Comparison of ENCODE assay signal across 16 cellular contexts in the genomic region with DNA sequence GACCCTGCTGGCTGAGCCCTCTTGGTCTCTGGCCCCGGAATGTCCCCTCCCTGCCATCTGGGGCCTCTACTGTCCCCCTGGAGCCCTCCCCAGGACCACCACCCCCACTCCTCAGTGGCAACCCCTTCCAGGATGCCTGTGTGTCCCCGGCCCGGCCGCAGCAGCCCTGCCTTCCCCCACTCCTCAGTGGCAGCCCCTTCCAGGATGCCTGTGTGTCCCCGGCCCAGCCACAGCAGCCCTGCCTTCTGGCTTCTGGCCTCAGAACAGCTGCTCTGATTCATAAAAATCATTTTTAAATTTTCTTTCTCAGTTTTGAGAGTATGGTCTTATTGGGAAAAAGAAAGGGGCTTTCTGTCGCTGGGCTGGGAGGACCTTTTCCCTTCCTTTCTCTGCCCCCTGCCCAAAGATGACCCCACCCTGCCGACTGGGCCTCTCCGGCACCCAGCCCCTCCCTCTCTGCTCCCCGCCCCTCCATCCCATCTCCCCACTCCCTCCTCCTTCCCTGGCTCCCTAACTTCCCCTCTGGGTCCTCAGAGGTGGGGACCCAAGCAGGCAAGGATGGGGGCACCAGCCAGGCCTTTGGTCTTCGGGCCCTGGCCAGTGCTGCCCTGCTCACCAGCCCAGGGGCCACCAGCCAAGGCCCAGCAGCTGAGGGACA. TPM values are rescaled to one million over a fixed set of nuclear protein-coding genes. Genes with fewer than 3 reads are reported as not detected.
DNase-seq lines count a peak whose midpoint lies in the region; ATAC-seq and TF ChIP-seq lines count a peak whose summit lies in the region.
"Had no signal": no experiment of that assay in that cellular context is flagged by ENCODE, and none has a peak within 500 bp of the region (broad histone marks: within the 10 kb centered on the region; RNA-seq: fewer than 3 reads in every experiment).

No MANE protein-coding gene starts in this region.

- H4K12ac ChIP-seq in trophoblast cell (ENCODE audit: low read depth, low read length): no peak overlapping the region

- no peak overlapping the region for H2BK120ac ChIP-seq in trophoblast cell (ENCODE audit: insufficient read depth, low read length, poor library complexity)

- H3K4me1 ChIP-seq in gastroesophageal sphincter (peaks cover 0 to 68% (median 20%) of the 10 kb centered on the region in 3 donors), ovary (ENCODE audit: insufficient read depth) (peaks cover 8% of the 10 kb centered on the region), tibial nerve (peaks cover 6 to 78% (median 41%) of the 10 kb centered on the region in 4 donors), trophoblast cell (ENCODE audit: control insufficient read depth in 1 of 2, insufficient read depth in 2 of 2, low read length in 2 of 2) (peaks cover 2% of the 10 kb centered on the region in 2 experiments)

- H3K9ac ChIP-seq in trophoblast cell (ENCODE audit: low read length): no peak overlapping the region
- H3K9ac ChIP-seq: KMS-11 had no signal

- H3K79me1 ChIP-seq in trophoblast cell (ENCODE audit: low read length): no peaks in the 10 kb centered on the region

- H3K4me2 ChIP-seq in trophoblast cell (ENCODE audit: low read length): no peak overlapping the region
- H3K4me2 ChIP-seq: KMS-11 had no signal

- no peak for TF ChIP-seq EP300 in gastroesophageal sphincter (IDR thresholded peaks at IDR 0.05)
- TF ChIP-seq EP300 in ovary (IDR thresholded peaks at IDR 0.05): no peak
- no peak for TF ChIP-seq EP300 in tibial nerve (IDR thresholded peaks at IDR 0.05)

- no peak overlapping the region for H3K4ac ChIP-seq in trophoblast cell (ENCODE audit: low read depth, low read length)

- POLR2A ChIA-PET in RWPE1 (lab: Yijun Ruan, JAX; ENCODE audit: low non-redundant PET): no interaction called here

- intact Hi-C loops in ovary (cut with DNase I): no loop called here

- H3K23ac ChIP-seq in trophoblast cell (ENCODE audit: low read length): no peak overlapping the region

- H3K14ac ChIP-seq in trophoblast cell (ENCODE audit: low read length): no peak overlapping the region

- H3K4me3 ChIP-seq in gastroesophageal sphincter (no peak overlapping the region), ovary (no peak overlapping the region), tibial nerve (no peak overlapping the region), trophoblast cell (ENCODE audit: low read depth, low read length) (no peak overlapping the region)
- H3K4me3 ChIP-seq: cardiac muscle cell had no signal

- CTCF ChIA-PET in RWPE1 (lab: Yijun Ruan, JAX): interaction anchor here (0.6 to 0.9 kb wide), 2 partner anchors 26 to 1056 kb away, joined by 4 to 7 read pairs; no protein-coding TSS in a partner anchor

- peaks cover 0 to 6% of the 10 kb centered on the region in 2 donors for H3K36me3 ChIP-seq in gastroesophageal sphincter
- no peaks in the 10 kb centered on the region for H3K36me3 ChIP-seq in ovary
- no peaks in the 10 kb centered on the region for H3K36me3 ChIP-seq in tibial nerve
- H3K36me3 ChIP-seq in trophoblast cell (ENCODE audit: control insufficient read depth in 1 of 2, insufficient read depth in 2 of 2, low read length in 2 of 2): no peaks in the 10 kb centered on the region
- H3K36me3 ChIP-seq: cardiac muscle cell had no signal

- H3K9me3 ChIP-seq in gastroesophageal sphincter: no peaks in the 10 kb centered on the region
- H3K9me3 ChIP-seq in ovary: no peaks in the 10 kb centered on the region
- H3K9me3 ChIP-seq in tibial nerve: no peaks in the 10 kb centered on the region
- no peaks in the 10 kb centered on the region for H3K9me3 ChIP-seq in trophoblast cell (ENCODE audit: insufficient read depth, low read depth, low read length)

- 62% methylated on average over 8 of the region's 10 CpGs; no CpG with 5 or more reads in 1 of the 2 donors for WGBS in gastroesophageal sphincter (ENCODE audit: low coverage in 1 of 2), 2 donors
- WGBS in ovary, 3 donors: 47 to 56% (median 47%) methylated on average over 10 of the region's 10 CpGs
- 33 to 41% methylated on average over 10 of the region's 10 CpGs for WGBS in tibial nerve, 2 donors
- no CpG with 5 or more reads among the region's 10 CpGs for WGBS in trophoblast cell (ENCODE audit: extremely low coverage, insufficient coverage, insufficient read length)

- no peak for TF ChIP-seq POLR2A in gastroesophageal sphincter (IDR thresholded peaks at IDR 0.05)
- no peak for TF ChIP-seq POLR2A in ovary (IDR thresholded peaks at IDR 0.05)
- TF ChIP-seq POLR2A in tibial nerve (IDR thresholded peaks at IDR 0.05): no peak

- no peak overlapping the region for H4K91ac ChIP-seq in trophoblast cell (ENCODE audit: low read depth, low read length)

- DNase-seq in RWPE1 (ENCODE audit: low spot score) (no peak), ovary (no peak), tibial nerve (ENCODE audit: low spot score in 2 of 2) (no peak), SIG-M5 treated with dmso at 0.1 percent for 504 hours (lab: John Stamatoyannopoulos, UW; ENCODE audit: unreplicated experiment) (no peak), AG20443 (ENCODE audit: low spot score) (no peak), trophoblast cell (no peak)
- DNase-seq: activated CD4-positive, alpha-beta T cell treated with anti-CD3 and anti-CD28 coated beads, Interleukin-2, amount 50 U/mL, for 1 hour; activated naive CD8-positive, alpha-beta T cell treated with anti-CD3 and anti-CD28 coated beads for 36 hours; activated T-cell treated with anti-CD3 and anti-CD28 coated beads, Interleukin-2, amount 50 U/mL, for 4 hours; NCI-H1436 treated with DMSO at 0.1 percent for 48 hours; NCI-H446 had no signal

- H2BK12ac ChIP-seq in trophoblast cell (ENCODE audit: low read length): no peak overlapping the region

- no peak overlapping the region for H3K18ac ChIP-seq in trophoblast cell (ENCODE audit: low read length)

- H3K27ac ChIP-seq in RWPE1 (peak overlapping the region; percentile 67), gastroesophageal sphincter (peak overlapping the region in 3 of 4 donors; percentile 70 to 79 (median 78)), ovary (peak overlapping the region; percentile 64 to 82), tibial nerve (peak overlapping the region; percentile 64 to 95 (median 86)), trophoblast cell (ENCODE audit: low read depth, low read length) (no peak overlapping the region)
- H3K27ac ChIP-seq: cardiac muscle cell, KMS-11 had no signal

- no peak for TF ChIP-seq CTCF in RWPE1 (conservative IDR thresholded peaks at IDR 0.05; ENCODE audit: low read depth)
- no peak for TF ChIP-seq CTCF in gastroesophageal sphincter (IDR thresholded peaks at IDR 0.05)
- TF ChIP-seq CTCF in ovary (IDR thresholded peaks at IDR 0.05): no peak
- no peak for TF ChIP-seq CTCF in tibial nerve (IDR thresholded peaks at IDR 0.05)

- no peak overlapping the region for H2AFZ ChIP-seq in trophoblast cell (ENCODE audit: insufficient read depth, low read length, poor library complexity)

- no peaks in the 10 kb centered on the region for H3K79me2 ChIP-seq in trophoblast cell (ENCODE audit: control insufficient read depth, insufficient read depth, low read length, poor library complexity)

- H2AK5ac ChIP-seq in trophoblast cell (ENCODE audit: low read length): no peak overlapping the region

- no peaks in the 10 kb centered on the region for H3K27me3 ChIP-seq in gastroesophageal sphincter
- H3K27me3 ChIP-seq in ovary: no peaks in the 10 kb centered on the region
- H3K27me3 ChIP-seq in tibial nerve: no peaks in the 10 kb centered on the region
- no peaks in the 10 kb centered on the region for H3K27me3 ChIP-seq in trophoblast cell (ENCODE audit: insufficient read depth, low read length)
- H3K27me3 ChIP-seq: cardiac muscle cell had no signal

- peak; percentile 2 for ATAC-seq in gastroesophageal sphincter
- ATAC-seq in HG02763 (IDR thresholded peaks at IDR 0.05; ENCODE audit: unreplicated experiment): no peak
- ATAC-seq: activated T-cell treated with anti-CD3 and anti-CD28 coated beads, Interleukin-2, amount 50 U/mL, for 4 hours; SK-N-SH treated with all-trans-retinoic acid at 6 μM for 48 hours had no signal

- no peak overlapping the region for H2BK5ac ChIP-seq in trophoblast cell (ENCODE audit: low read depth, low read length, poor library complexity)

- no peak overlapping the region for H4K8ac ChIP-seq in trophoblast cell (ENCODE audit: low read depth, low read length)

RNA-seq across cellular contexts. Expression of gene BAHCC1, which starts 40.5 kb away (rescaled TPM):
- total RNA-seq in gastroesophageal sphincter (10 to 100 TPM; 17.5 to 34.3 (median 19.5) TPM), ovary (10 to 100 TPM in 6 of 7 donors, 1 to 10 TPM in 1; 7.6 to 31.9 (median 24.2) TPM), tibial nerve (10 to 100 TPM; 15.1 to 38.7 (median 27.4) TPM)
- 10 to 100 TPM in 1 of 2 donors, 1 to 10 TPM in 1; 1.9 to 16.0 TPM for polyA plus RNA-seq in ovary
- polyA plus RNA-seq in trophoblast cell (2013): 2.8 and 3.1 TPM in 2 replicates
